ENCODE assay signal across 30 cellular contexts in the genomic region with DNA sequence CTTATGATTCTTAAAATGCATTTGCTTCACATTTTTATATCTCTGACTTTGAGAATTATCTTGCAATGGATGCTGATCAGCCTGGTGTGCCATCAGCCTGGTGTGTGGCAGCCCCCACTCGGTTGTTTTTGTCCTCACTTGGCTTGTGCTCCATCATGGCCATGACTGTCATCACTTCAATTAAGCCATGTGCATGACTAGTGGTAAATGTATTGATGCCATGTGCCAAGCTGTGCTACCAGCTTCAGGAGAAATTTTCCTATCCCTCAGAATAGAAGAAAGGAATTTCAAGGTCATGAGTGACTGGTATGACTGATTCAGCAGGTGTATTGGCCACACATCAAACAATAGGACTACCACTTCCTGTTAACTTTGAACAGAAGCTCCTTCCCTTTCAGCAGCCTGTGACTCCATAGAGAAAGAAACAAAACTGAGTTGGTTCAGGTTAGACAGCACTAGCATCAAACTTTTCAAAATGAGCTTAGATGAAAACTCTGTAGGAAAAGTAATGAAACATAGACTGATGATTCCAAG.
"Had no signal": no experiment of that assay in that cellular context is flagged by ENCODE, and none has a peak within 500 bp of the region (broad histone marks: within the 10 kb centered on the region; RNA-seq: fewer than 3 reads in every experiment).

No MANE protein-coding gene starts in this region.

- H3K36me3 Mint-ChIP-seq: naive B cell; stimulated activated effector memory CD8-positive, alpha-beta T cell treated with anti-CD3 and anti-CD28 coated beads, Interleukin-12 subunit alpha, Interleukin-12 subunit beta, amount 100 ng/mL, for 72 hours had no signal

- H3K4me3 ChIP-seq: esophagus squamous epithelium, heart right ventricle, left ventricle myocardium inferior, lung, ovary, prostate gland, sigmoid colon, stomach, thyroid gland, upper lobe of left lung had no signal

- H3K9me3 ChIP-seq: esophagus squamous epithelium, heart right ventricle, left ventricle myocardium inferior, ovary, prostate gland, sigmoid colon, stomach, thyroid gland, upper lobe of left lung had no signal

- H3K27me3 ChIP-seq: esophagus squamous epithelium, heart right ventricle, ovary, sigmoid colon, stomach, thyroid gland, upper lobe of left lung had no signal

- H3K4me1 Mint-ChIP-seq: activated T-helper 17 cell treated with anti-CD3 and anti-CD28 coated beads, Interleukin-2, amount 50 U/mL, for 72 hours; endodermal cell; naive B cell; nephron progenitor cell; stimulated activated effector memory CD8-positive, alpha-beta T cell treated with anti-CD3 and anti-CD28 coated beads, Interleukin-12 subunit alpha, Interleukin-12 subunit beta, amount 100 ng/mL, for 72 hours; T-helper 17 cell had no signal

- H3K9me3 Mint-ChIP-seq: activated T-cell treated with anti-CD3 and anti-CD28 coated beads, Interleukin-2, amount 50 U/mL, for 4 hours; endodermal cell; nephron progenitor cell had no signal

- H3K4me1 ChIP-seq: esophagus squamous epithelium, heart right ventricle, left ventricle myocardium inferior, prostate gland, stomach, thyroid gland, upper lobe of left lung had no signal

- H3K27me3 Mint-ChIP-seq: activated T-helper 17 cell treated with anti-CD3 and anti-CD28 coated beads, Interleukin-2, amount 50 U/mL, for 72 hours; naive B cell; T-helper 17 cell had no signal

- H3K27ac ChIP-seq: esophagus squamous epithelium, heart right ventricle, left ventricle myocardium inferior, ovary, prostate gland, sigmoid colon, stomach, thyroid gland, upper lobe of left lung, WERI-Rb-1 had no signal

- DNase-seq: activated CD4-positive, alpha-beta T cell treated with anti-CD3 and anti-CD28 coated beads for 48 hours; activated CD4-positive, alpha-beta T cell treated with anti-CD3 and anti-CD28 coated beads, Interleukin-2, amount 50 U/mL, for 48 hours; activated CD8-positive, alpha-beta memory T cell treated with anti-CD3 and anti-CD28 coated beads for 24 hours; activated gamma-delta T cell treated with Interleukin-2 at 50 U/mL for 16 hours; activated naive CD4-positive, alpha-beta T cell treated with anti-CD3 and anti-CD28 coated beads, Interleukin-2, amount 50 U/mL, for 16 hours; activated T-cell treated with anti-CD3 and anti-CD28 coated beads, Interleukin-2, amount 50 U/mL, for 4 hours; amniotic stem cell; caudate nucleus; endodermal cell; esophagus squamous epithelium; foreskin melanocyte; heart right ventricle; left ventricle myocardium inferior; naive B cell; nephron progenitor cell; ovary; sigmoid colon; small intestine; stimulated activated CD4-positive, alpha-beta T cell treated with anti-CD3 and anti-CD28 coated beads, Interleukin-4, amount 100 ng/mL, for 24 hours; stomach; T-helper 17 cell; T1000; thyroid gland; upper lobe of left lung; WERI-Rb-1 had no signal

- ATAC-seq: activated CD4-positive, CD25-positive, alpha-beta regulatory T cell treated with anti-CD3 and anti-CD28 coated beads, Interleukin-2, amount 50 U/mL, for 24 hours; activated T-cell treated with anti-CD3 and anti-CD28 coated beads, Interleukin-2, amount 50 U/mL, for 4 hours; activated T-helper 17 cell treated with anti-CD3 and anti-CD28 coated beads, Interleukin-2, amount 50 U/mL, for 72 hours; heart right ventricle; stimulated activated effector memory CD8-positive, alpha-beta T cell treated with anti-CD3 and anti-CD28 coated beads, Interleukin-12 subunit alpha, Interleukin-12 subunit beta, amount 100 ng/mL, for 72 hours; T-helper 17 cell had no signal

- H3K36me3 ChIP-seq: esophagus squamous epithelium, heart right ventricle, left ventricle myocardium inferior, ovary, prostate gland, sigmoid colon, stomach, thyroid gland, upper lobe of left lung, WERI-Rb-1 had no signal

- H3K4me3 Mint-ChIP-seq: activated T-cell treated with anti-CD3 and anti-CD28 coated beads, Interleukin-2, amount 50 U/mL, for 4 hours; activated T-helper 17 cell treated with anti-CD3 and anti-CD28 coated beads, Interleukin-2, amount 50 U/mL, for 72 hours; endodermal cell; naive B cell; nephron progenitor cell; stimulated activated effector memory CD8-positive, alpha-beta T cell treated with anti-CD3 and anti-CD28 coated beads, Interleukin-12 subunit alpha, Interleukin-12 subunit beta, amount 100 ng/mL, for 72 hours; T-helper 17 cell had no signal

- H3K27ac Mint-ChIP-seq: activated T-helper 17 cell treated with anti-CD3 and anti-CD28 coated beads, Interleukin-2, amount 50 U/mL, for 72 hours; endodermal cell; nephron progenitor cell; stimulated activated effector memory CD8-positive, alpha-beta T cell treated with anti-CD3 and anti-CD28 coated beads, Interleukin-12 subunit alpha, Interleukin-12 subunit beta, amount 100 ng/mL, for 72 hours; T-helper 17 cell had no signal
